In the genomic region with DNA sequence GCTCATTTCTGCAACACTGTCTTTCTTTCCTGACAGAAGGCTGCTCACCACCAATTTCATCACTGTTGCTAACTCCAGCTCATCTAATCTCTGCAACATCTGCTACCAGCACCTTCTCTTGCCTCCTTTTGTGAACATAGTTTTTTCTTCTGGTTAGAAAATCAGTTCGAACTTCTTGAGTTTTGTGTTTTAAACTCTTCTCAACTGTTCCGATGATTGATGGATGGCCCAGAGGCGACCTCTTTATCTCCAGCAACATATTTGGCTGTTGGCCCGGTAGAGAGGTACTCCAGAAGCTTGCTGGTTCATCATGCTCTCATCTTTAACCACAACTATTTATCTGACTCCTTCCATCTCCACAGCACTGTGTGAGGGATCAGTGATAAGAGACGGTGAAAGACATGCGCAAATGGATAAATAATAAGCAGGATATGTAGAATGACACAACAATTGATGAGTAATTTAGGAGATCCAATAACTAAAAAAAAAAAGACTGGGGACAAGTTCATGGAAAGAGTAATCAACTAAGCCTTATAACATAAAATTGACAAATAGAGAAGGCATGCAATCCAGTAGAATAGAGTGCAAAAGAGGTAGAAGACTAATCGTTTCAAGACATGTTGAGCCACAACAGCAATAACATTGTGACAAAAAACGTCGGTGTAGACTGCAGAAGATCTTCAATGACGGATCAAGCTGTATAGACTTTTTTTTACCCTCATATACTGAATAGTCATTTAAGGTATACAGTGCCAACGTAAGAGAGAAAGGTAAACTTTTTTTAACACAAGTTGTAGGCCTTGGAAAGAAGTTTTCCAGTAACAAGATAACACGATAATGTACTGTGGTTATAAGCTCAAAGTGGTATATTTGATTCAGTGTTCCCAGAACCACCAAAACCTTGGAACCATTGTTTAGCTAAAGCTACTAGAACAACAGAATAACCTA, we compare ENCODE assay signal across 1 cellular context.
TF ChIP-seq lines count a peak whose summit lies in the region.

No MANE protein-coding gene starts in this region.

TF ChIP-seq in K562, 482 proteins besides CTCF, POLR2A, EP300 and RAD21 (continued from another document and continues in another):
- TF ChIP-seq, protein P1, sequence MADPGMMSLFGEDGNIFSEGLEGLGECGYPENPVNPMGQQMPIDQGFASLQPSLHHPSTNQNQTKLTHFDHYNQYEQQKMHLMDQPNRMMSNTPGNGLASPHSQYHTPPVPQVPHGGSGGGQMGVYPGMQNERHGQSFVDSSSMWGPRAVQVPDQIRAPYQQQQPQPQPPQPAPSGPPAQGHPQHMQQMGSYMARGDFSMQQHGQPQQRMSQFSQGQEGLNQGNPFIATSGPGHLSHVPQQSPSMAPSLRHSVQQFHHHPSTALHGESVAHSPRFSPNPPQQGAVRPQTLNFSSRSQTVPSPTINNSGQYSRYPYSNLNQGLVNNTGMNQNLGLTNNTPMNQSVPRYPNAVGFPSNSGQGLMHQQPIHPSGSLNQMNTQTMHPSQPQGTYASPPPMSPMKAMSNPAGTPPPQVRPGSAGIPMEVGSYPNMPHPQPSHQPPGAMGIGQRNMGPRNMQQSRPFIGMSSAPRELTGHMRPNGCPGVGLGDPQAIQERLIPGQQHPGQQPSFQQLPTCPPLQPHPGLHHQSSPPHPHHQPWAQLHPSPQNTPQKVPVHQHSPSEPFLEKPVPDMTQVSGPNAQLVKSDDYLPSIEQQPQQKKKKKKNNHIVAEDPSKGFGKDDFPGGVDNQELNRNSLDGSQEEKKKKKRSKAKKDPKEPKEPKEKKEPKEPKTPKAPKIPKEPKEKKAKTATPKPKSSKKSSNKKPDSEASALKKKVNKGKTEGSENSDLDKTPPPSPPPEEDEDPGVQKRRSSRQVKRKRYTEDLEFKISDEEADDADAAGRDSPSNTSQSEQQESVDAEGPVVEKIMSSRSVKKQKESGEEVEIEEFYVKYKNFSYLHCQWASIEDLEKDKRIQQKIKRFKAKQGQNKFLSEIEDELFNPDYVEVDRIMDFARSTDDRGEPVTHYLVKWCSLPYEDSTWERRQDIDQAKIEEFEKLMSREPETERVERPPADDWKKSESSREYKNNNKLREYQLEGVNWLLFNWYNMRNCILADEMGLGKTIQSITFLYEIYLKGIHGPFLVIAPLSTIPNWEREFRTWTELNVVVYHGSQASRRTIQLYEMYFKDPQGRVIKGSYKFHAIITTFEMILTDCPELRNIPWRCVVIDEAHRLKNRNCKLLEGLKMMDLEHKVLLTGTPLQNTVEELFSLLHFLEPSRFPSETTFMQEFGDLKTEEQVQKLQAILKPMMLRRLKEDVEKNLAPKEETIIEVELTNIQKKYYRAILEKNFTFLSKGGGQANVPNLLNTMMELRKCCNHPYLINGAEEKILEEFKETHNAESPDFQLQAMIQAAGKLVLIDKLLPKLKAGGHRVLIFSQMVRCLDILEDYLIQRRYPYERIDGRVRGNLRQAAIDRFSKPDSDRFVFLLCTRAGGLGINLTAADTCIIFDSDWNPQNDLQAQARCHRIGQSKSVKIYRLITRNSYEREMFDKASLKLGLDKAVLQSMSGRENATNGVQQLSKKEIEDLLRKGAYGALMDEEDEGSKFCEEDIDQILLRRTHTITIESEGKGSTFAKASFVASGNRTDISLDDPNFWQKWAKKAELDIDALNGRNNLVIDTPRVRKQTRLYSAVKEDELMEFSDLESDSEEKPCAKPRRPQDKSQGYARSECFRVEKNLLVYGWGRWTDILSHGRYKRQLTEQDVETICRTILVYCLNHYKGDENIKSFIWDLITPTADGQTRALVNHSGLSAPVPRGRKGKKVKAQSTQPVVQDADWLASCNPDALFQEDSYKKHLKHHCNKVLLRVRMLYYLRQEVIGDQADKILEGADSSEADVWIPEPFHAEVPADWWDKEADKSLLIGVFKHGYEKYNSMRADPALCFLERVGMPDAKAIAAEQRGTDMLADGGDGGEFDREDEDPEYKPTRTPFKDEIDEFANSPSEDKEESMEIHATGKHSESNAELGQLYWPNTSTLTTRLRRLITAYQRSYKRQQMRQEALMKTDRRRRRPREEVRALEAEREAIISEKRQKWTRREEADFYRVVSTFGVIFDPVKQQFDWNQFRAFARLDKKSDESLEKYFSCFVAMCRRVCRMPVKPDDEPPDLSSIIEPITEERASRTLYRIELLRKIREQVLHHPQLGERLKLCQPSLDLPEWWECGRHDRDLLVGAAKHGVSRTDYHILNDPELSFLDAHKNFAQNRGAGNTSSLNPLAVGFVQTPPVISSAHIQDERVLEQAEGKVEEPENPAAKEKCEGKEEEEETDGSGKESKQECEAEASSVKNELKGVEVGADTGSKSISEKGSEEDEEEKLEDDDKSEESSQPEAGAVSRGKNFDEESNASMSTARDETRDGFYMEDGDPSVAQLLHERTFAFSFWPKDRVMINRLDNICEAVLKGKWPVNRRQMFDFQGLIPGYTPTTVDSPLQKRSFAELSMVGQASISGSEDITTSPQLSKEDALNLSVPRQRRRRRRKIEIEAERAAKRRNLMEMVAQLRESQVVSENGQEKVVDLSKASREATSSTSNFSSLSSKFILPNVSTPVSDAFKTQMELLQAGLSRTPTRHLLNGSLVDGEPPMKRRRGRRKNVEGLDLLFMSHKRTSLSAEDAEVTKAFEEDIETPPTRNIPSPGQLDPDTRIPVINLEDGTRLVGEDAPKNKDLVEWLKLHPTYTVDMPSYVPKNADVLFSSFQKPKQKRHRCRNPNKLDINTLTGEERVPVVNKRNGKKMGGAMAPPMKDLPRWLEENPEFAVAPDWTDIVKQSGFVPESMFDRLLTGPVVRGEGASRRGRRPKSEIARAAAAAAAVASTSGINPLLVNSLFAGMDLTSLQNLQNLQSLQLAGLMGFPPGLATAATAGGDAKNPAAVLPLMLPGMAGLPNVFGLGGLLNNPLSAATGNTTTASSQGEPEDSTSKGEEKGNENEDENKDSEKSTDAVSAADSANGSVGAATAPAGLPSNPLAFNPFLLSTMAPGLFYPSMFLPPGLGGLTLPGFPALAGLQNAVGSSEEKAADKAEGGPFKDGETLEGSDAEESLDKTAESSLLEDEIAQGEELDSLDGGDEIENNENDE (IDR thresholded peaks at IDR 0.05; ENCODE audit: low read depth, low read length): no peak
- TF ChIP-seq SMARCC2 (IDR thresholded peaks at IDR 0.05; ENCODE audit: low read depth) (peak; percentile 100), GTF2A2 (tag; IDR thresholded peaks at IDR 0.05) (no peak), NR3C1 (CRISPR knock-in tag; IDR thresholded peaks at IDR 0.05) (no peak), FOSL1 (tag; conservative IDR thresholded peaks at IDR 0.05) (peak; percentile 99), CBFA2T3 (IDR thresholded peaks at IDR 0.05) (peak; percentile 100), NCOR1 (IDR thresholded peaks at IDR 0.05) (peak; percentile 100), ZKSCAN8 (CRISPR knock-in tag; IDR thresholded peaks at IDR 0.05) (peak; percentile 92), HNRNPLL (IDR thresholded peaks at IDR 0.05; ENCODE audit: low read depth, low read length, poor library complexity, severe bottlenecking) (no peak), HSF4 (CRISPR knock-in tag; IDR thresholded peaks at IDR 0.05; ENCODE audit: borderline replicate concordance) (no peak; the same call in 1 of the 2 replicates), SNIP1 (IDR thresholded peaks at IDR 0.05; ENCODE audit: low read depth) (no peak; the same call in 1 of the 2 replicates), HDAC1 (IDR thresholded peaks at IDR 0.05) (peak; percentile 52 to 98; a peak in 3 of 4 replicates), NFRKB (IDR thresholded peaks at IDR 0.05; ENCODE audit: low read depth) (peak; percentile 74; the same call in 1 of the 2 replicates), NFE2 (IDR thresholded peaks at IDR 0.05; ENCODE audit: low read depth) (peak; percentile 92), ARHGAP35 (IDR thresholded peaks at IDR 0.05; ENCODE audit: partially characterized antibody) (no peak), ZNF41 (CRISPR knock-in tag; conservative IDR thresholded peaks at IDR 0.05) (peak; percentile 58; the same call in 1 of the 2 replicates), POLR3G (IDR thresholded peaks at IDR 0.05; ENCODE audit: extremely low read depth, insufficient read length, insufficient replicate concordance) (no peak), BACH1 (tag; IDR thresholded peaks at IDR 0.05) (peak; percentile 72), ERF (CRISPR knock-in tag; IDR thresholded peaks at IDR 0.05) (peak; percentile 84)
- TF ChIP-seq, protein P2, sequence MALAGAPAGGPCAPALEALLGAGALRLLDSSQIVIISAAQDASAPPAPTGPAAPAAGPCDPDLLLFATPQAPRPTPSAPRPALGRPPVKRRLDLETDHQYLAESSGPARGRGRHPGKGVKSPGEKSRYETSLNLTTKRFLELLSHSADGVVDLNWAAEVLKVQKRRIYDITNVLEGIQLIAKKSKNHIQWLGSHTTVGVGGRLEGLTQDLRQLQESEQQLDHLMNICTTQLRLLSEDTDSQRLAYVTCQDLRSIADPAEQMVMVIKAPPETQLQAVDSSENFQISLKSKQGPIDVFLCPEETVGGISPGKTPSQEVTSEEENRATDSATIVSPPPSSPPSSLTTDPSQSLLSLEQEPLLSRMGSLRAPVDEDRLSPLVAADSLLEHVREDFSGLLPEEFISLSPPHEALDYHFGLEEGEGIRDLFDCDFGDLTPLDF (CRISPR knock-in tag; IDR thresholded peaks at IDR 0.05): peak; percentile 69
- TF ChIP-seq, protein P3, sequence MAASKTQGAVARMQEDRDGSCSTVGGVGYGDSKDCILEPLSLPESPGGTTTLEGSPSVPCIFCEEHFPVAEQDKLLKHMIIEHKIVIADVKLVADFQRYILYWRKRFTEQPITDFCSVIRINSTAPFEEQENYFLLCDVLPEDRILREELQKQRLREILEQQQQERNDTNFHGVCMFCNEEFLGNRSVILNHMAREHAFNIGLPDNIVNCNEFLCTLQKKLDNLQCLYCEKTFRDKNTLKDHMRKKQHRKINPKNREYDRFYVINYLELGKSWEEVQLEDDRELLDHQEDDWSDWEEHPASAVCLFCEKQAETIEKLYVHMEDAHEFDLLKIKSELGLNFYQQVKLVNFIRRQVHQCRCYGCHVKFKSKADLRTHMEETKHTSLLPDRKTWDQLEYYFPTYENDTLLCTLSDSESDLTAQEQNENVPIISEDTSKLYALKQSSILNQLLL (CRISPR knock-in tag; IDR thresholded peaks at IDR 0.05; ENCODE audit: borderline replicate concordance): no peak
- TF ChIP-seq, protein P4, sequence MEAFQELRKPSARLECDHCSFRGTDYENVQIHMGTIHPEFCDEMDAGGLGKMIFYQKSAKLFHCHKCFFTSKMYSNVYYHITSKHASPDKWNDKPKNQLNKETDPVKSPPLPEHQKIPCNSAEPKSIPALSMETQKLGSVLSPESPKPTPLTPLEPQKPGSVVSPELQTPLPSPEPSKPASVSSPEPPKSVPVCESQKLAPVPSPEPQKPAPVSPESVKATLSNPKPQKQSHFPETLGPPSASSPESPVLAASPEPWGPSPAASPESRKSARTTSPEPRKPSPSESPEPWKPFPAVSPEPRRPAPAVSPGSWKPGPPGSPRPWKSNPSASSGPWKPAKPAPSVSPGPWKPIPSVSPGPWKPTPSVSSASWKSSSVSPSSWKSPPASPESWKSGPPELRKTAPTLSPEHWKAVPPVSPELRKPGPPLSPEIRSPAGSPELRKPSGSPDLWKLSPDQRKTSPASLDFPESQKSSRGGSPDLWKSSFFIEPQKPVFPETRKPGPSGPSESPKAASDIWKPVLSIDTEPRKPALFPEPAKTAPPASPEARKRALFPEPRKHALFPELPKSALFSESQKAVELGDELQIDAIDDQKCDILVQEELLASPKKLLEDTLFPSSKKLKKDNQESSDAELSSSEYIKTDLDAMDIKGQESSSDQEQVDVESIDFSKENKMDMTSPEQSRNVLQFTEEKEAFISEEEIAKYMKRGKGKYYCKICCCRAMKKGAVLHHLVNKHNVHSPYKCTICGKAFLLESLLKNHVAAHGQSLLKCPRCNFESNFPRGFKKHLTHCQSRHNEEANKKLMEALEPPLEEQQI (IDR thresholded peaks at IDR 0.05): peak; percentile 100
- TF ChIP-seq, protein P5, sequence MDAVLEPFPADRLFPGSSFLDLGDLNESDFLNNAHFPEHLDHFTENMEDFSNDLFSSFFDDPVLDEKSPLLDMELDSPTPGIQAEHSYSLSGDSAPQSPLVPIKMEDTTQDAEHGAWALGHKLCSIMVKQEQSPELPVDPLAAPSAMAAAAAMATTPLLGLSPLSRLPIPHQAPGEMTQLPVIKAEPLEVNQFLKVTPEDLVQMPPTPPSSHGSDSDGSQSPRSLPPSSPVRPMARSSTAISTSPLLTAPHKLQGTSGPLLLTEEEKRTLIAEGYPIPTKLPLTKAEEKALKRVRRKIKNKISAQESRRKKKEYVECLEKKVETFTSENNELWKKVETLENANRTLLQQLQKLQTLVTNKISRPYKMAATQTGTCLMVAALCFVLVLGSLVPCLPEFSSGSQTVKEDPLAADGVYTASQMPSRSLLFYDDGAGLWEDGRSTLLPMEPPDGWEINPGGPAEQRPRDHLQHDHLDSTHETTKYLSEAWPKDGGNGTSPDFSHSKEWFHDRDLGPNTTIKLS (IDR thresholded peaks at IDR 0.05; ENCODE audit: borderline replicate concordance, low read depth): peak; percentile 73
- TF ChIP-seq, protein P6, sequence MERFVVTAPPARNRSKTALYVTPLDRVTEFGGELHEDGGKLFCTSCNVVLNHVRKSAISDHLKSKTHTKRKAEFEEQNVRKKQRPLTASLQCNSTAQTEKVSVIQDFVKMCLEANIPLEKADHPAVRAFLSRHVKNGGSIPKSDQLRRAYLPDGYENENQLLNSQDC (CRISPR knock-in tag; IDR thresholded peaks at IDR 0.05): no peak
- TF ChIP-seq, protein P7, sequence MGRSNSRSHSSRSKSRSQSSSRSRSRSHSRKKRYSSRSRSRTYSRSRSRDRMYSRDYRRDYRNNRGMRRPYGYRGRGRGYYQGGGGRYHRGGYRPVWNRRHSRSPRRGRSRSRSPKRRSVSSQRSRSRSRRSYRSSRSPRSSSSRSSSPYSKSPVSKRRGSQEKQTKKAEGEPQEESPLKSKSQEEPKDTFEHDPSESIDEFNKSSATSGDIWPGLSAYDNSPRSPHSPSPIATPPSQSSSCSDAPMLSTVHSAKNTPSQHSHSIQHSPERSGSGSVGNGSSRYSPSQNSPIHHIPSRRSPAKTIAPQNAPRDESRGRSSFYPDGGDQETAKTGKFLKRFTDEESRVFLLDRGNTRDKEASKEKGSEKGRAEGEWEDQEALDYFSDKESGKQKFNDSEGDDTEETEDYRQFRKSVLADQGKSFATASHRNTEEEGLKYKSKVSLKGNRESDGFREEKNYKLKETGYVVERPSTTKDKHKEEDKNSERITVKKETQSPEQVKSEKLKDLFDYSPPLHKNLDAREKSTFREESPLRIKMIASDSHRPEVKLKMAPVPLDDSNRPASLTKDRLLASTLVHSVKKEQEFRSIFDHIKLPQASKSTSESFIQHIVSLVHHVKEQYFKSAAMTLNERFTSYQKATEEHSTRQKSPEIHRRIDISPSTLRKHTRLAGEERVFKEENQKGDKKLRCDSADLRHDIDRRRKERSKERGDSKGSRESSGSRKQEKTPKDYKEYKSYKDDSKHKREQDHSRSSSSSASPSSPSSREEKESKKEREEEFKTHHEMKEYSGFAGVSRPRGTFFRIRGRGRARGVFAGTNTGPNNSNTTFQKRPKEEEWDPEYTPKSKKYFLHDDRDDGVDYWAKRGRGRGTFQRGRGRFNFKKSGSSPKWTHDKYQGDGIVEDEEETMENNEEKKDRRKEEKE (IDR thresholded peaks at IDR 0.05; ENCODE audit: borderline replicate concordance in 1 of 2, control insufficient read depth in 1 of 2, low read depth in 2 of 2, low read length in 1 of 2): peak in 1 of 2 experiments; percentile 74; a peak in 2 of 4 replicates
- TF ChIP-seq, protein P8, sequence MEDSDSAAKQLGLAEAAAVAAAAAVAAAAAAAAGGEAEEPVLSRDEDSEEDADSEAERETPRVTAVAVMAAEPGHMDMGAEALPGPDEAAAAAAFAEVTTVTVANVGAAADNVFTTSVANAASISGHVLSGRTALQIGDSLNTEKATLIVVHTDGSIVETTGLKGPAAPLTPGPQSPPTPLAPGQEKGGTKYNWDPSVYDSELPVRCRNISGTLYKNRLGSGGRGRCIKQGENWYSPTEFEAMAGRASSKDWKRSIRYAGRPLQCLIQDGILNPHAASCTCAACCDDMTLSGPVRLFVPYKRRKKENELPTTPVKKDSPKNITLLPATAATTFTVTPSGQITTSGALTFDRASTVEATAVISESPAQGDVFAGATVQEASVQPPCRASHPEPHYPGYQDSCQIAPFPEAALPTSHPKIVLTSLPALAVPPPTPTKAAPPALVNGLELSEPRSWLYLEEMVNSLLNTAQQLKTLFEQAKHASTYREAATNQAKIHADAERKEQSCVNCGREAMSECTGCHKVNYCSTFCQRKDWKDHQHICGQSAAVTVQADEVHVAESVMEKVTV (CRISPR knock-in tag; IDR thresholded peaks at IDR 0.05): 0 out of 2 replicates have a peak, but pooled peaks have one; percentile 29
